8 cellular contexts compared by ENCODE assay signal in genomic region chr13:28138756-28139470, GRCh38.
A peak's percentile ranks its signal among the peaks of the same experiment; 100 is the strongest.
DNase-seq lines count a peak whose midpoint lies in the region; ATAC-seq and TF ChIP-seq lines count a peak whose summit lies in the region.

No MANE protein-coding gene starts in this region.

- no peaks in the 10 kb centered on the region for H3K27me3 Mint-ChIP-seq in nephron (ENCODE audit: low read depth)

- peak overlapping the region; percentile 69 for H3K4me3 ChIP-seq in fibroblast of pulmonary artery (replicated peaks; ENCODE audit: low read depth, low read length)

- DNase-seq in CMK (ENCODE audit: low read depth) (peak; percentile 80), HS-27A (ENCODE audit: low read depth) (peak; percentile 34), RPMI8226 (peak; percentile 80), fibroblast of pulmonary artery (ENCODE audit: low read depth) (peak; percentile 96)
- peak; percentile 81 for DNase-seq in activated T-helper 9 cell treated with anti-CD3 and anti-CD28 coated beads, Interleukin-2, amount 50 U/mL, for 16 hours (ENCODE audit: low read depth)
- DNase-seq in stimulated activated naive CD4-positive, alpha-beta T cell (lab: John Stamatoyannopoulos, UW) = peak; percentile 83 to 97 (median 88)

- H3K36me3 Mint-ChIP-seq in nephron (ENCODE audit: low read depth) = no peaks in the 10 kb centered on the region

- peak overlapping the region; percentile 98 to 100 (median 99) for H3K27ac Mint-ChIP-seq in nephron

- TF ChIP-seq CTCF in fibroblast of pulmonary artery (IDR thresholded peaks at IDR 0.05; ENCODE audit: low read length, missing control alignments) (no peak), nephron (IDR thresholded peaks at IDR 0.05; ENCODE audit: unreplicated experiment in 3 of 3) (no peak)

- H3K4me1 Mint-ChIP-seq in nephron = peaks cover 43% of the 10 kb centered on the region

- no peaks in the 10 kb centered on the region for H3K9me3 Mint-ChIP-seq in nephron

- peak; percentile 44 for ATAC-seq in GM19455 (IDR thresholded peaks at IDR 0.05; ENCODE audit: unreplicated experiment)

- peak overlapping the region; percentile 93 to 100 (median 99) for H3K4me3 Mint-ChIP-seq in nephron

Comparison
In these comparisons a context has a peak if more than half of its experiments do, and no peak if none do; other contexts are left out.
1. Peak in every context shown above with its lines: DNase-seq, ATAC-seq and H3K4me3 ChIP-seq.
2. DNase-seq: peak in every context shown above with its lines; median percentile 96 in fibroblast of pulmonary artery; 88 in stimulated activated naive CD4-positive, alpha-beta T cell; 81 in activated T-helper 9 cell treated with anti-CD3 and anti-CD28 coated beads, Interleukin-2, amount 50 U/mL, for 16 hours; 80 in CMK; 80 in RPMI8226; 34 in HS-27A.